18 cellular contexts compared by ENCODE assay signal in genomic region chr6:36776167-36776566, GRCh38.
DNase-seq lines count a peak whose midpoint lies in the region; ATAC-seq and TF ChIP-seq lines count a peak whose summit lies in the region.
"Had no signal": no experiment of that assay in that cellular context is flagged by ENCODE, and none has a peak within 500 bp of the region (broad histone marks: within the 10 kb centered on the region; RNA-seq: fewer than 3 reads in every experiment).

No MANE protein-coding gene starts in this region.

- H3K79me2 ChIP-seq in PC-3 (ENCODE audit: low read length): no peaks in the 10 kb centered on the region

- H3K4me1 ChIP-seq in HEK293 (ENCODE audit: control insufficient read depth, insufficient read depth, low read length): no peaks in the 10 kb centered on the region
- H3K4me1 ChIP-seq in mesenchymal stem cell (ENCODE audit: control insufficient read depth, insufficient read depth, low read depth, low read length): peaks cover 2% of the 10 kb centered on the region
- peaks cover 0 to 8% (median 0%) of the 10 kb centered on the region in 12 donors for H3K4me1 ChIP-seq in heart left ventricle
- no peaks in the 10 kb centered on the region for H3K4me1 ChIP-seq in PC-3 (ENCODE audit: insufficient read depth, low read length)
- H3K4me1 ChIP-seq: A549 had no signal

- no peak for ATAC-seq in heart left ventricle
- ATAC-seq in PC-3: no peak
- ATAC-seq: A549 had no signal

- H3K18ac ChIP-seq in mesenchymal stem cell (ENCODE audit: low read depth in 1 of 2, low read length in 2 of 2): no peak overlapping the region

- no peak overlapping the region for H2BK15ac ChIP-seq in mesenchymal stem cell (ENCODE audit: low read depth, poor library complexity, severe bottlenecking)

- H3K9me3 ChIP-seq in HEK293 (ENCODE audit: control insufficient read depth, insufficient read depth, low read depth, low read length): no peaks in the 10 kb centered on the region
- no peaks in the 10 kb centered on the region for H3K9me3 ChIP-seq in mesenchymal stem cell (ENCODE audit: control insufficient read depth, low read length)
- H3K9me3 ChIP-seq in heart left ventricle: no peaks in the 10 kb centered on the region
- H3K9me3 ChIP-seq in PC-3 (ENCODE audit: low read length): no peaks in the 10 kb centered on the region
- H3K9me3 ChIP-seq: A549, HAP-1 had no signal

- H3K4me3 Mint-ChIP-seq in dendritic cell treated with granulocyte-macrophage colony-stimulating factor and Interleukin-4, amounts not matched to agents 40 ng/mL and 50 ng/mL, for 4 days: no peak overlapping the region
- H3K4me3 Mint-ChIP-seq: CD4-positive, alpha-beta memory T cell had no signal

- peaks cover 28% of the 10 kb centered on the region for H3K27me3 Mint-ChIP-seq in dendritic cell treated with granulocyte-macrophage colony-stimulating factor and Interleukin-4, amounts not matched to agents 40 ng/mL and 50 ng/mL, for 4 days
- H3K27me3 Mint-ChIP-seq: CD4-positive, alpha-beta memory T cell had no signal

- H2AFZ ChIP-seq in mesenchymal stem cell (ENCODE audit: low read depth, low read length): no peak overlapping the region
- H2AFZ ChIP-seq in PC-3 (ENCODE audit: low read length): no peak overlapping the region

- peak overlapping the region; percentile 74 for H3K27ac Mint-ChIP-seq in dendritic cell treated with granulocyte-macrophage colony-stimulating factor and Interleukin-4, amounts not matched to agents 40 ng/mL and 50 ng/mL, for 4 days
- H3K27ac Mint-ChIP-seq: GM23338 had no signal

- H3K27me3 ChIP-seq in mesenchymal stem cell (ENCODE audit: control insufficient read depth in 1 of 2, insufficient read depth in 1 of 2, low read length in 2 of 2): peaks cover 35 to 64% of the 10 kb centered on the region in 2 experiments
- H3K27me3 ChIP-seq in heart left ventricle: no peaks in the 10 kb centered on the region
- H3K27me3 ChIP-seq in PC-3 (ENCODE audit: low read length): 0 out of 2 replicates have a peak, but pooled peaks cover 10% of the 10 kb centered on the region

- CTCF ChIA-PET in HEK293 (lab: Yijun Ruan, JAX) (interaction anchor here (1.9 to 13.1 kb wide), 4 partner anchors 10 to 242 kb away, joined by 6 to 298 read pairs (median 14); no protein-coding TSS in a partner anchor), PC-3 (lab: Charles Lee) (no interaction called here)

- no peaks in the 10 kb centered on the region for H3K36me3 Mint-ChIP-seq in dendritic cell treated with granulocyte-macrophage colony-stimulating factor and Interleukin-4, amounts not matched to agents 40 ng/mL and 50 ng/mL, for 4 days (ENCODE audit: low read depth)
- H3K36me3 Mint-ChIP-seq: CD4-positive, alpha-beta memory T cell had no signal

- TF ChIP-seq POLR2A in heart left ventricle (IDR thresholded peaks at IDR 0.05): no peak

- H3K79me1 ChIP-seq in mesenchymal stem cell (replicated peaks; ENCODE audit: low read length, poor library complexity, severe bottlenecking): no peaks in the 10 kb centered on the region

- WGBS in mesenchymal stem cell: 93% methylated on average over 4 of the region's 5 CpGs
- 90 to 93% (median 92%) methylated on average over 5 of the region's 5 CpGs for WGBS in heart left ventricle, 4 donors

- H3K14ac ChIP-seq in mesenchymal stem cell (ENCODE audit: low read length in 2 of 2): no peak overlapping the region

- no peaks in the 10 kb centered on the region for H3K36me3 ChIP-seq in HEK293 (ENCODE audit: control insufficient read depth in 2 of 2, insufficient read depth in 1 of 2, low read length in 2 of 2)
- H3K36me3 ChIP-seq in mesenchymal stem cell (ENCODE audit: control insufficient read depth in 1 of 2, insufficient read depth in 2 of 2, low read depth in 1 of 2, low read length in 2 of 2): no peaks in the 10 kb centered on the region
- H3K36me3 ChIP-seq in heart left ventricle: peaks cover 0 to 11% (median 0%) of the 10 kb centered on the region in 9 donors
- H3K36me3 ChIP-seq in PC-3 (ENCODE audit: low read depth, low read length): no peaks in the 10 kb centered on the region
- H3K36me3 ChIP-seq: HAP-1 had no signal

- H2BK12ac ChIP-seq in mesenchymal stem cell (ENCODE audit: low read length in 2 of 2): no peak overlapping the region

- no peak overlapping the region for H3K4me2 ChIP-seq in mesenchymal stem cell (ENCODE audit: low read length, poor library complexity, severe bottlenecking)
- no peak overlapping the region for H3K4me2 ChIP-seq in PC-3 (ENCODE audit: low read length)
- H3K4me2 ChIP-seq: A549 had no signal

- H2BK120ac ChIP-seq in mesenchymal stem cell (ENCODE audit: low read depth, low read length): no peak overlapping the region

- H3K27ac ChIP-seq in HEK293 (ENCODE audit: extremely low read depth, low read depth, low read length) (no peak overlapping the region), mesenchymal stem cell (ENCODE audit: low read length, poor library complexity, severe bottlenecking) (no peak overlapping the region), heart left ventricle (no peak overlapping the region), PC-3 (ENCODE audit: low read length) (no peak overlapping the region)
- H3K27ac ChIP-seq: A549 had no signal

- H3K9me3 Mint-ChIP-seq in dendritic cell treated with granulocyte-macrophage colony-stimulating factor and Interleukin-4, amounts not matched to agents 40 ng/mL and 50 ng/mL, for 4 days: no peaks in the 10 kb centered on the region
- H3K9me3 Mint-ChIP-seq: CD4-positive, alpha-beta memory T cell; GM23338 had no signal

- H3K4ac ChIP-seq in mesenchymal stem cell (ENCODE audit: low read depth in 1 of 2, low read length in 2 of 2): no peak overlapping the region

- H3F3A ChIP-seq in PC-3 (ENCODE audit: low read length, unreplicated experiment): no peaks in the 10 kb centered on the region

- intact Hi-C loops in dendritic cell treated with granulocyte-macrophage colony-stimulating factor and Interleukin-4, amounts not matched to agents 40 ng/mL and 50 ng/mL, for 4 days (cut with micrococcal nuclease): no loop called here
- intact Hi-C loops in heart left ventricle (cut with DNase I): no loop called here
- intact Hi-C loops in PC-3 (cut with micrococcal nuclease): no loop called here

- no peak overlapping the region for H4K8ac ChIP-seq in mesenchymal stem cell (ENCODE audit: low read length)

- no peak overlapping the region for H2BK5ac ChIP-seq in mesenchymal stem cell (ENCODE audit: low read depth, low read length, poor library complexity, severe bottlenecking)

- H3K9ac ChIP-seq in mesenchymal stem cell (ENCODE audit: low read length) (no peak overlapping the region), PC-3 (ENCODE audit: low read length) (no peak overlapping the region)

- DNase-seq in mesenchymal stem cell (no peak), putamen (ENCODE audit: low spot score) (peak; percentile 82), heart left ventricle (no peak), PC-3 (no peak), ureter (ENCODE audit: low spot score) (no peak)
- DNase-seq: 8988T; ACHN; C1 segment of cervical spinal cord; Calu3; CD4-positive, alpha-beta memory T cell; COR-L47; DMS53; DMS79 treated with DMSO at 0.1 percent for 48 hours had no signal

- peak overlapping the region; percentile 65 for H4K91ac ChIP-seq in mesenchymal stem cell (ENCODE audit: low read length)

- H3K9me2 ChIP-seq in PC-3 (replicated peaks; ENCODE audit: low read length): no peaks in the 10 kb centered on the region

- H3K23ac ChIP-seq in mesenchymal stem cell (ENCODE audit: low read length in 2 of 2): no peak overlapping the region

- no peaks in the 10 kb centered on the region for H4K20me1 ChIP-seq in PC-3 (ENCODE audit: low read length)

- POLR2A ChIA-PET in HEK293 (lab: Yijun Ruan, JAX): interaction anchor here (0.9 kb wide), 1 partner anchor 98 kb away, joined by 3 read pairs; the partner anchor contains the start of gene PPIL1
- POLR2A ChIA-PET in PC-3 (lab: Charles Lee; ENCODE audit: unreplicated experiment): no interaction called here

- H2AK5ac ChIP-seq in mesenchymal stem cell (ENCODE audit: low read length, severe bottlenecking): no peak overlapping the region

- no TSS peak for BruUV-seq in PC-3 (replicated peaks; lab: Mats Ljungman, UMichigan)

- H3K4me3 ChIP-seq in HEK293 (ENCODE audit: low read depth, low read length) (no peak overlapping the region), mesenchymal stem cell (ENCODE audit: insufficient read depth in 1 of 2, low read depth in 1 of 2, low read length in 2 of 2) (no peak overlapping the region), heart left ventricle (no peak overlapping the region), PC-3 (ENCODE audit: low read length) (no peak overlapping the region)
- H3K4me3 ChIP-seq: A549, HAP-1 had no signal

- peaks cover 49% of the 10 kb centered on the region for H3K4me1 Mint-ChIP-seq in dendritic cell treated with granulocyte-macrophage colony-stimulating factor and Interleukin-4, amounts not matched to agents 40 ng/mL and 50 ng/mL, for 4 days (ENCODE audit: low read depth)

- no peak for TF ChIP-seq CTCF in HEK293 (tag by site-specific recombination; IDR thresholded peaks at IDR 0.05)
- TF ChIP-seq CTCF in heart left ventricle (IDR thresholded peaks at IDR 0.05): no peak
- TF ChIP-seq CTCF in PC-3 (conservative IDR thresholded peaks at IDR 0.05; ENCODE audit: low read depth, low read length): no peak

TF ChIP-seq in HEK293, 187 proteins besides CTCF, POLR2A, EP300 and RAD21:
- TF ChIP-seq IKZF3 (tag by site-specific recombination; IDR thresholded peaks at IDR 0.05) (no peak), EGR2 (tag by site-specific recombination; IDR thresholded peaks at IDR 0.05; ENCODE audit: low read depth) (peak; percentile 73), ZFHX2 (tag by site-specific recombination; conservative IDR thresholded peaks at IDR 0.05) (peak; percentile 73)
